25 cellular contexts compared by ENCODE assay signal in the genomic region with DNA sequence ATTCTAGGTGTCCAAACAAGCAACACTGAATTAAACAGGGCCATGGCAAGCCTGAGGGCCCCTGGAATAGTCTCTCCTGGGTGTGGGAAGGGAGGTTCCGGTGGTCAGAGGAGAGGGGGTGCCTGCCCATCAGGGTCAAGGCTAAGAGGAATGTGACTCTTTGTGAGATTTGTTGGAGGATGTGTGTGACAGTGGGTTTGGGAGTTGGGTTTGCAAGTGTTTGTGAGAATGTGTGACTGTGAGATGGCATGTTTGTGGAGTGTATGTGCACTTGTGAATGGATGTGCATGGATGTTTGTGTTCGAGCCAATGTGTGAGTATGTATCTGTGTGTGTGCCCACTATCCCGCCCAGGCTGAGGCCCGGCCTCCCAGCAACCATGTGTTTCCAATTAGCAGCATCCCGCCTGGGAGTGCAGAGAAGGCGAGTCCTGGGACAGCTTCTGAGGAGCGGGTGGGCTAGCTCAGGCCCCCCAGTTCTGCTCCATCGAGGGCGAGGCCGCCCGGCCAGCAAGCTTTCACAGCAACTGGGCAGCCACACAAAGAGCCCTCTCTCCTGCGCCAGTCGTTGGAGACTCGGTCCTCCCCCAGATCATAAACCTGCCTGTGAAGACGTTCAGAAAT. TPM values are rescaled to one million over a fixed set of nuclear protein-coding genes. Genes with fewer than 3 reads are reported as not detected.
DNase-seq lines count a peak whose midpoint lies in the region; ATAC-seq, FAIRE-seq and TF ChIP-seq lines count a peak whose summit lies in the region.
"Had no signal": no experiment of that assay in that cellular context is flagged by ENCODE, and none has a peak within 500 bp of the region (broad histone marks: within the 10 kb centered on the region; RNA-seq: fewer than 3 reads in every experiment).

No MANE protein-coding gene starts in this region.

- intact Hi-C loops in posterior vena cava (cut with DNase I): loop anchor here (5.0 to 10.0 kb wide), 3 partner anchors 60 to 222 kb away; no protein-coding TSS in a partner anchor

- H3K36me3 Mint-ChIP-seq in GM23338 (ENCODE audit: low read depth): no peaks in the 10 kb centered on the region; the same call in 2 of the 3 replicates

- H3F3A ChIP-seq in GM23338 (replicated peaks; ENCODE audit: low read depth): peaks cover 18% of the 10 kb centered on the region; the same call in 1 of the 2 replicates

- H2AFZ ChIP-seq in GM23338: no peak overlapping the region

- peaks cover 43% of the 10 kb centered on the region for H3K4me1 ChIP-seq in GM23338 (ENCODE audit: insufficient read depth)
- H3K4me1 ChIP-seq: BLaER1, uterus had no signal

- DNase-seq in GM23338 (ENCODE audit: low spot score) (no peak), bronchial epithelial cell (ENCODE audit: low read depth) (no peak), kidney tubule cell (ENCODE audit: low spot score) (peak; percentile 21), posterior vena cava (ENCODE audit: low spot score) (peak; percentile 82), NCI-H82 (lab: John Stamatoyannopoulos, UW) (no peak)
- no peak for DNase-seq in stimulated activated CD4-positive, alpha-beta T cell treated with anti-CD3 and anti-CD28 coated beads, Interleukin-4, amount 100 ng/mL, for 1 hour
- DNase-seq: activated CD8-positive, alpha-beta T cell treated with anti-CD3 and anti-CD28 coated beads for 36 hours; activated naive CD4-positive, alpha-beta T cell; activated T-cell treated with anti-CD3 and anti-CD28 coated beads, Interleukin-2, amount 50 U/mL, for 1 hour; amniotic stem cell; mammary epithelial cell; MG63; NCI-H1417 treated with DMSO at 0.1 percent for 48 hours; NCI-H2107; NCI-H510A treated with DMSO at 0.1 percent for 48 hours; uterus had no signal

- no peak overlapping the region for H3K27ac Mint-ChIP-seq in GM23338
- H3K27ac Mint-ChIP-seq: activated CD8-positive, alpha-beta T cell treated with anti-CD3 and anti-CD28 coated beads for 36 hours; dendritic cell treated with granulocyte-macrophage colony-stimulating factor and Interleukin-4, amounts not matched to agents 40 ng/mL and 50 ng/mL, for 4 days had no signal

- no peaks in the 10 kb centered on the region for H3K9me2 ChIP-seq in GM23338 (ENCODE audit: insufficient read depth)

- ATAC-seq in GM23338 (no peak), HG02610 (IDR thresholded peaks at IDR 0.05; ENCODE audit: unreplicated experiment) (no peak), HG03354 (IDR thresholded peaks at IDR 0.05; ENCODE audit: poor library complexity, severe bottlenecking, unreplicated experiment) (no peak)
- ATAC-seq: activated CD4-positive, CD25-positive, alpha-beta regulatory T cell treated with anti-CD3 and anti-CD28 coated beads, Interleukin-2, amount 50 U/mL, for 24 hours; activated CD8-positive, alpha-beta T cell treated with anti-CD3 and anti-CD28 coated beads for 36 hours; K562 had no signal

- TF ChIP-seq CTCF in GM23338 (conservative IDR thresholded peaks at IDR 0.05; ENCODE audit: low read depth in 2 of 2) (no peak), bronchial epithelial cell (IDR thresholded peaks at IDR 0.05; ENCODE audit: insufficient read depth, low read length, severe bottlenecking) (no peak)

- H3K4me3 ChIP-seq in GM23338 (no peak overlapping the region), bronchial epithelial cell (ENCODE audit: low read depth, low read length) (no peak overlapping the region)
- H3K4me3 ChIP-seq: BLaER1, cardiac muscle cell, K562, MG63, uterus had no signal

- peaks cover 3% of the 10 kb centered on the region; the same call in 2 of the 3 replicates for H3K9me3 Mint-ChIP-seq in GM23338
- H3K9me3 Mint-ChIP-seq: activated CD8-positive, alpha-beta T cell treated with anti-CD3 and anti-CD28 coated beads for 36 hours; dendritic cell treated with granulocyte-macrophage colony-stimulating factor and Interleukin-4, amounts not matched to agents 40 ng/mL and 50 ng/mL, for 4 days had no signal

- H3K79me2 ChIP-seq in GM23338 (replicated peaks; ENCODE audit: insufficient read depth): no peaks in the 10 kb centered on the region

- H4K20me1 ChIP-seq in GM23338 (replicated peaks; ENCODE audit: insufficient read depth): peaks cover 52% of the 10 kb centered on the region

- H3K27me3 ChIP-seq in GM23338 (ENCODE audit: insufficient read depth) (peaks cover 100% of the 10 kb centered on the region), bronchial epithelial cell (ENCODE audit: control insufficient read depth, insufficient read depth, low read length) (peaks cover 2% of the 10 kb centered on the region)
- H3K27me3 ChIP-seq: MG63 had no signal

- peaks cover 27% of the 10 kb centered on the region for H3K4me1 Mint-ChIP-seq in GM23338

- FAIRE-seq in bronchial epithelial cell (lab: Jason Lieb, UNC): peak; percentile 52
- FAIRE-seq: H54, islet of Langerhans had no signal

- H3K27me3 Mint-ChIP-seq in GM23338 (ENCODE audit: insufficient read depth, low read depth, poor library complexity): peaks cover 99% of the 10 kb centered on the region

- H3K4me2 ChIP-seq in GM23338: no peak overlapping the region
- H3K4me2 ChIP-seq: BLaER1 had no signal

- no peak overlapping the region for H3K27ac ChIP-seq in GM23338 (ENCODE audit: low read depth)
- H3K27ac ChIP-seq: BLaER1, cardiac muscle cell, uterus had no signal

- H3K36me3 ChIP-seq in GM23338 (ENCODE audit: insufficient read depth) (no peaks in the 10 kb centered on the region), bronchial epithelial cell (ENCODE audit: control insufficient read depth, insufficient read depth, low read length) (no peaks in the 10 kb centered on the region)
- H3K36me3 ChIP-seq: cardiac muscle cell, MG63, uterus had no signal

- no peak overlapping the region for H3K4me3 Mint-ChIP-seq in GM23338
- H3K4me3 Mint-ChIP-seq: activated CD8-positive, alpha-beta T cell treated with anti-CD3 and anti-CD28 coated beads for 36 hours; dendritic cell treated with granulocyte-macrophage colony-stimulating factor and Interleukin-4, amounts not matched to agents 40 ng/mL and 50 ng/mL, for 4 days had no signal

TF ChIP-seq in GM23338, 12 proteins besides CTCF, POLR2A, EP300 and RAD21:
- TF ChIP-seq POLR2AphosphoS5 (IDR thresholded peaks at IDR 0.05; ENCODE audit: low read depth) (no peak), EZH2 (IDR thresholded peaks at IDR 0.05; ENCODE audit: low read depth, unreplicated experiment) (peak; percentile 15)
- TF ChIP-seq, protein P1, sequence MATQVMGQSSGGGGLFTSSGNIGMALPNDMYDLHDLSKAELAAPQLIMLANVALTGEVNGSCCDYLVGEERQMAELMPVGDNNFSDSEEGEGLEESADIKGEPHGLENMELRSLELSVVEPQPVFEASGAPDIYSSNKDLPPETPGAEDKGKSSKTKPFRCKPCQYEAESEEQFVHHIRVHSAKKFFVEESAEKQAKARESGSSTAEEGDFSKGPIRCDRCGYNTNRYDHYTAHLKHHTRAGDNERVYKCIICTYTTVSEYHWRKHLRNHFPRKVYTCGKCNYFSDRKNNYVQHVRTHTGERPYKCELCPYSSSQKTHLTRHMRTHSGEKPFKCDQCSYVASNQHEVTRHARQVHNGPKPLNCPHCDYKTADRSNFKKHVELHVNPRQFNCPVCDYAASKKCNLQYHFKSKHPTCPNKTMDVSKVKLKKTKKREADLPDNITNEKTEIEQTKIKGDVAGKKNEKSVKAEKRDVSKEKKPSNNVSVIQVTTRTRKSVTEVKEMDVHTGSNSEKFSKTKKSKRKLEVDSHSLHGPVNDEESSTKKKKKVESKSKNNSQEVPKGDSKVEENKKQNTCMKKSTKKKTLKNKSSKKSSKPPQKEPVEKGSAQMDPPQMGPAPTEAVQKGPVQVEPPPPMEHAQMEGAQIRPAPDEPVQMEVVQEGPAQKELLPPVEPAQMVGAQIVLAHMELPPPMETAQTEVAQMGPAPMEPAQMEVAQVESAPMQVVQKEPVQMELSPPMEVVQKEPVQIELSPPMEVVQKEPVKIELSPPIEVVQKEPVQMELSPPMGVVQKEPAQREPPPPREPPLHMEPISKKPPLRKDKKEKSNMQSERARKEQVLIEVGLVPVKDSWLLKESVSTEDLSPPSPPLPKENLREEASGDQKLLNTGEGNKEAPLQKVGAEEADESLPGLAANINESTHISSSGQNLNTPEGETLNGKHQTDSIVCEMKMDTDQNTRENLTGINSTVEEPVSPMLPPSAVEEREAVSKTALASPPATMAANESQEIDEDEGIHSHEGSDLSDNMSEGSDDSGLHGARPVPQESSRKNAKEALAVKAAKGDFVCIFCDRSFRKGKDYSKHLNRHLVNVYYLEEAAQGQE (IDR thresholded peaks at IDR 0.05; ENCODE audit: unreplicated experiment): no peak

RNA-seq across cellular contexts. Expression of gene FOXC1, which starts 12.6 kb away (rescaled TPM):
- 0.10 and 0.27 TPM in 2 replicates for total RNA-seq in GM23338 (2014; rRNA removed; shearing (Covaris generic))
- polyA plus RNA-seq in GM23338 (2016; fragmentation: Nextera tagmentation; extraction: Ambion mirVana): 0.13 and 0.21 TPM in 2 replicates
- total RNA-seq in bronchial epithelial cell (3.5 and 3.7 TPM in 2 replicates), posterior vena cava (10 to 100 TPM; 27.6 to 33.5 TPM)
- total RNA-seq: K562 had no signal
- polyA plus RNA-seq: K562 had no signal

Comparison
In these comparisons a context has a peak if more than half of its experiments do, and no peak if none do; other contexts are left out.
1. DNase-seq: peak in kidney tubule cell (single experiment) and posterior vena cava (single experiment); none in GM23338 (single experiment), bronchial epithelial cell (single experiment), NCI-H82 (single experiment) and stimulated activated CD4-positive, alpha-beta T cell treated with anti-CD3 and anti-CD28 coated beads, Interleukin-4, amount 100 ng/mL, for 1 hour (single experiment).